26 cellular contexts compared by ENCODE assay signal in the genomic region with DNA sequence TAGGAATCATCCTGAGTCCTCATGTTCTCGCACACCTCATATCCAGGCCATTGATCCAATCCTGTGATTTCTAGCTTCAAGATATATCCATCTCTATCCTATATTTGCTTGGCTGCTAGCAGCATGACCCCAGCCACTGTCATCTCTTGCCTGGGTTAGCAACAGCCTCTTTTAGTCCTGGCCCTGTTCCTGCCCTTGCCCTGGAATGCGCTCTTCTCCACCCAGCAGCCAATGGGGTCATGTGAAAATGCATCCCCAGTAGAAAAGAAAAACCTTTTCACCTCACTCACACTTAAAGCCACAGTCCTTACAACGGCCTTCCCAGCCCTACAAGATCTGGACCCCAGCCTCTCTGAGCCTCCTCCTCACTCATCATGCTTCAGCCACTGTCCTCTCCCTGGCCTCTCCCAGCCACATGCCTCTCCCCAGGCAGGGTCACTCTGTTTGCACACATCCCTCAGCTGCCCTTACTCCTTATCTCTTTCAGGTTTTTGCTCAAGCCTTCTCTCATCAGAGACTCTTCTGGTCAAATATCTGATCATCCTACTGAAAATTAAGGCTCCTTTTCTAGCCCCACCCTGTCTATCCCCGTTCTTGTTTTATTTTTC. TPM values are rescaled to one million over a fixed set of nuclear protein-coding genes. Genes with fewer than 3 reads are reported as not detected.
DNase-seq lines count a peak whose midpoint lies in the region; ATAC-seq and TF ChIP-seq lines count a peak whose summit lies in the region.
"Had no signal": no experiment of that assay in that cellular context is flagged by ENCODE, and none has a peak within 500 bp of the region (broad histone marks: within the 10 kb centered on the region; RNA-seq: fewer than 3 reads in every experiment).

No MANE protein-coding gene starts in this region.

- H3K79me2 ChIP-seq in OCI-LY7 (ENCODE audit: insufficient read depth, low read depth, low read length) (peaks cover 11% of the 10 kb centered on the region), smooth muscle cell (ENCODE audit: low read depth) (no peaks in the 10 kb centered on the region)

- no TSS peak for BruUV-seq in OCI-LY7 (replicated peaks; lab: Mats Ljungman, UMichigan)

- H3K4me1 ChIP-seq in heart left ventricle (peaks cover 0 to 26% (median 5%) of the 10 kb centered on the region in 12 donors), OCI-LY7 (ENCODE audit: insufficient read depth, low read length, poor library complexity, severe bottlenecking) (peaks cover 58% of the 10 kb centered on the region), smooth muscle cell (ENCODE audit: low read depth) (no peaks in the 10 kb centered on the region)
- H3K4me1 ChIP-seq: tibial artery had no signal

- no peak overlapping the region for H3K4me2 ChIP-seq in OCI-LY7 (ENCODE audit: low read length)
- H3K4me2 ChIP-seq in smooth muscle cell: no peak overlapping the region

- H4K20me1 ChIP-seq in OCI-LY7 (ENCODE audit: insufficient read depth, low read length) (no peaks in the 10 kb centered on the region), smooth muscle cell (ENCODE audit: low read depth) (no peaks in the 10 kb centered on the region)

- peak in 3 of 4 donors; percentile 39 to 69 (median 66) for ATAC-seq in heart left ventricle
- peak; percentile 54 to 62 for ATAC-seq in left cardiac atrium
- ATAC-seq in stimulated activated memory B cell treated with anti-CD40 and anti-IgM and Interleukin-4, amounts not matched to agents 10 μg/mL and 1 μg/mL and 100 μg/mL, for 72 hours: no peak

- H3K9me3 ChIP-seq in heart left ventricle (no peaks in the 10 kb centered on the region), OCI-LY7 (ENCODE audit: low read length) (no peaks in the 10 kb centered on the region), smooth muscle cell (replicated peaks; ENCODE audit: low read depth) (no peaks in the 10 kb centered on the region)
- H3K9me3 ChIP-seq: stomach, tibial artery had no signal

- peaks cover 3% of the 10 kb centered on the region for H3F3A ChIP-seq in smooth muscle cell (ENCODE audit: low read depth)

- no peaks in the 10 kb centered on the region for H3K9me2 ChIP-seq in OCI-LY7 (ENCODE audit: insufficient read depth, low read length)

- POLR2A ChIA-PET in OCI-LY7 (lab: Charles Lee): interaction anchor here (0.6 kb wide), 1 partner anchor 390 kb away, joined by 3 read pairs; no protein-coding TSS in a partner anchor

- no peak overlapping the region for H3K4me3 ChIP-seq in heart left ventricle
- no peak overlapping the region for H3K4me3 ChIP-seq in OCI-LY7 (ENCODE audit: low read depth, low read length, poor library complexity, severe bottlenecking)
- H3K4me3 ChIP-seq in smooth muscle cell: no peak overlapping the region
- H3K4me3 ChIP-seq: cardiac muscle cell, stomach, tibial artery had no signal

- no peak overlapping the region for H3K4me3 Mint-ChIP-seq in stimulated activated memory B cell treated with anti-CD40 and anti-IgM and Interleukin-4, amounts not matched to agents 10 μg/mL and 1 μg/mL and 100 μg/mL, for 72 hours
- H3K4me3 Mint-ChIP-seq: CD14-positive monocyte had no signal

- no peaks in the 10 kb centered on the region for H3K27me3 Mint-ChIP-seq in stimulated activated memory B cell treated with anti-CD40 and anti-IgM and Interleukin-4, amounts not matched to agents 10 μg/mL and 1 μg/mL and 100 μg/mL, for 72 hours

- H3K27ac ChIP-seq in heart left ventricle (no peak overlapping the region), OCI-LY7 (ENCODE audit: low read depth, low read length, poor library complexity, severe bottlenecking) (no peak overlapping the region), caudate nucleus (ENCODE audit: low read depth, low read length) (no peak overlapping the region), smooth muscle cell (ENCODE audit: low read depth) (no peak overlapping the region)
- H3K27ac ChIP-seq: cardiac muscle cell, stomach, tibial artery, WERI-Rb-1 had no signal

- H3K36me3 ChIP-seq in heart left ventricle: no peaks in the 10 kb centered on the region
- no peaks in the 10 kb centered on the region for H3K36me3 ChIP-seq in OCI-LY7 (ENCODE audit: insufficient read depth, low read length)
- no peaks in the 10 kb centered on the region for H3K36me3 ChIP-seq in smooth muscle cell (ENCODE audit: low read depth)
- H3K36me3 ChIP-seq: cardiac muscle cell, stomach, tibial artery, WERI-Rb-1 had no signal

- peak overlapping the region; percentile 1 for H3K27ac Mint-ChIP-seq in stimulated activated memory B cell treated with anti-CD40 and anti-IgM and Interleukin-4, amounts not matched to agents 10 μg/mL and 1 μg/mL and 100 μg/mL, for 72 hours

- peaks cover 37% of the 10 kb centered on the region for H3K4me1 Mint-ChIP-seq in stimulated activated memory B cell treated with anti-CD40 and anti-IgM and Interleukin-4, amounts not matched to agents 10 μg/mL and 1 μg/mL and 100 μg/mL, for 72 hours

- DNase-seq in heart left ventricle (peak in 2 of 5 donors; percentile 18 to 50), cardiac septum (ENCODE audit: low spot score) (no peak), OCI-LY7 (ENCODE audit: low spot score) (no peak), left cardiac atrium (no peak), caudate nucleus (lab: John Stamatoyannopoulos, UW) (no peak), smooth muscle cell (lab: John Stamatoyannopoulos, UW; ENCODE audit: unreplicated experiment) (no peak), NK-92 (lab: John Stamatoyannopoulos, UW; ENCODE audit: unreplicated experiment) (no peak)
- DNase-seq: activated naive CD4-positive, alpha-beta T cell; activated T-cell treated with anti-CD3 and anti-CD28 coated beads, Interleukin-2, amount 50 U/mL, for 1 hour; anterior cingulate cortex; IMR-90; kidney glomerular epithelial cell; mesenchymal stem cell; NCI-H1092 treated with DMSO at 0.1 percent for 48 hours; NCI-H2029; NCI-H345; NCI-H774; occipital lobe; OCI-M1; stimulated activated CD4-positive, alpha-beta T cell treated with anti-CD3 and anti-CD28 coated beads, Interleukin-4, amount 100 ng/mL, for 1 hour; stomach; tibial artery; WERI-Rb-1 had no signal

- no peak overlapping the region for H3K9ac ChIP-seq in smooth muscle cell (ENCODE audit: low read depth)

- intact Hi-C loops in heart left ventricle (cut with DNase I): loop anchor here in 1 of 10 donors (10.0 kb wide), 1 partner anchor 57 kb away; no protein-coding TSS in a partner anchor
- intact Hi-C loops in cardiac septum (cut with DNase I): no loop called here
- intact Hi-C loops in OCI-LY7 (cut with micrococcal nuclease; ENCODE audit: unreplicated experiment): loop anchor here (10.0 kb wide), 1 partner anchor 387 kb away; no protein-coding TSS in a partner anchor
- intact Hi-C loops in left cardiac atrium (cut with DNase I): no loop called here

- H3K9me3 Mint-ChIP-seq in stimulated activated memory B cell treated with anti-CD40 and anti-IgM and Interleukin-4, amounts not matched to agents 10 μg/mL and 1 μg/mL and 100 μg/mL, for 72 hours: no peaks in the 10 kb centered on the region

- no peaks in the 10 kb centered on the region for H3K27me3 ChIP-seq in heart left ventricle
- peaks cover 11% of the 10 kb centered on the region for H3K27me3 ChIP-seq in smooth muscle cell (ENCODE audit: low read depth)
- H3K27me3 ChIP-seq: cardiac muscle cell, stomach, tibial artery had no signal

- WGBS in heart left ventricle, 4 donors: 60 to 76% (median 68%) methylated on average over 4 of the region's 4 CpGs
- 95% methylated on average over 4 of the region's 4 CpGs for WGBS in smooth muscle cell (ENCODE audit: low lambda C conversion rate)

- TF ChIP-seq POLR2A in heart left ventricle (IDR thresholded peaks at IDR 0.05): no peak

- CTCF ChIA-PET in OCI-LY7 (lab: Charles Lee; ENCODE audit: unreplicated experiment): no interaction called here

- H2AFZ ChIP-seq in OCI-LY7 (ENCODE audit: low read length): peak overlapping the region; percentile 86; the same call in 1 of the 2 replicates
- no peak overlapping the region for H2AFZ ChIP-seq in smooth muscle cell (ENCODE audit: low read depth)

- H3K36me3 Mint-ChIP-seq in stimulated activated memory B cell treated with anti-CD40 and anti-IgM and Interleukin-4, amounts not matched to agents 10 μg/mL and 1 μg/mL and 100 μg/mL, for 72 hours: no peaks in the 10 kb centered on the region

- no peak for TF ChIP-seq CTCF in heart left ventricle (IDR thresholded peaks at IDR 0.05)
- TF ChIP-seq CTCF in OCI-LY7 (conservative IDR thresholded peaks at IDR 0.05; ENCODE audit: low read length): no peak
- no peak for TF ChIP-seq CTCF in smooth muscle cell (IDR thresholded peaks at IDR 0.05; ENCODE audit: borderline replicate concordance, insufficient read depth, poor library complexity, severe bottlenecking)

RNA-seq across cellular contexts. Expression of a gene that starts 34.3 kb away (rescaled TPM):
- 10 to 100 TPM; 29.6 to 73.7 (median 50.6) TPM for total RNA-seq in heart left ventricle
- polyA plus RNA-seq in heart left ventricle: 10 to 100 TPM; 10.4 to 21.5 TPM
- total RNA-seq in cardiac septum: 68.5 TPM
- 45.0 and 45.6 TPM in 2 replicates for total RNA-seq in OCI-LY7 (2014; rRNA removed; shearing (Covaris generic))
- total RNA-seq in OCI-LY7 (2022): 98.1 and 106 TPM in 2 replicates
- 10 to 100 TPM; 39.0 to 51.7 TPM for total RNA-seq in left cardiac atrium
- 101 and 103 TPM in 2 replicates for total RNA-seq in smooth muscle cell
- polyA plus RNA-seq in smooth muscle cell: 48.1 and 76.5 TPM in 2 replicates
